Comparison of ENCODE assay signal across 10 cellular contexts in the genomic region with DNA sequence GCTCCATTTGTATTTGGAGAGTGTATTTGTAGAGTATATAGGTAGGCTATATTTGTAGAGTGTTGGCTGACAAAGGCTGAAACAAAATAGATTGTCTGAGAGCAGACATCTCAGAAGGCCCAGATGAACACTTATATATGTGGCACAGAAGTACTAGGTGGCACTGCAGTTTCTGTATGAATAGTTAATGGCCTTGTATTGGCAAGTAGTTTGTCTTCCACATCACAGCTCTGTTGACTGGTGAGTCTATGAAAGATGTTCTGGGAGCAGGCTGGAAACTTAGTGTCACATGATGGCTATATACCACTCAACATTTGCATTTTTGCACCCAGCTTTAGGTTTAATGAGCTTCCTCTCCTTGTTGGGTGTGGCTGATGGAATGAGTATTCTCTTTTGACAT. TPM values are rescaled to one million over a fixed set of nuclear protein-coding genes. Genes with fewer than 3 reads are reported as not detected.
A peak's percentile ranks its signal among the peaks of the same experiment; 100 is the strongest.
DNase-seq lines count a peak whose midpoint lies in the region; ATAC-seq and TF ChIP-seq lines count a peak whose summit lies in the region.
"Had no signal": no experiment of that assay in that cellular context is flagged by ENCODE, and none has a peak within 500 bp of the region (broad histone marks: within the 10 kb centered on the region; RNA-seq: fewer than 3 reads in every experiment).

No MANE protein-coding gene starts in this region.

- peaks cover 10% of the 10 kb centered on the region for H3K9me3 ChIP-seq in WERI-Rb-1 (ENCODE audit: severe bottlenecking)

- H3K4me1 Mint-ChIP-seq in glutamatergic neuron (ENCODE audit: low read depth, unreplicated experiment): peaks cover 50% of the 10 kb centered on the region

- H3K27ac Mint-ChIP-seq in glutamatergic neuron (ENCODE audit: unreplicated experiment): peak overlapping the region; percentile 70
- H3K27ac Mint-ChIP-seq: GM23338 had no signal

- H3K4me3 ChIP-seq in WERI-Rb-1 (ENCODE audit: low read depth, low read length): no peak overlapping the region
- H3K4me3 ChIP-seq: GM23338 had no signal

- H3K9me3 Mint-ChIP-seq in glutamatergic neuron (ENCODE audit: unreplicated experiment): peaks cover 30% of the 10 kb centered on the region

- TF ChIP-seq CTCF in glutamatergic neuron (IDR thresholded peaks at IDR 0.05; ENCODE audit: partially characterized antibody, unreplicated experiment): no peak
- no peak for TF ChIP-seq CTCF in WERI-Rb-1 (IDR thresholded peaks at IDR 0.05; ENCODE audit: low read depth, low read length)

- peaks cover 10% of the 10 kb centered on the region for H3K27me3 Mint-ChIP-seq in glutamatergic neuron (ENCODE audit: unreplicated experiment)

- H3K27ac ChIP-seq in WERI-Rb-1 (no peak overlapping the region; the same call in 1 of the 2 replicates), caudate nucleus (ENCODE audit: low read depth, low read length) (no peak overlapping the region)

- H3K4me3 Mint-ChIP-seq in glutamatergic neuron (ENCODE audit: unreplicated experiment): no peak overlapping the region
- H3K4me3 Mint-ChIP-seq: GM23338 had no signal

- peaks cover 18% of the 10 kb centered on the region for H3K36me3 Mint-ChIP-seq in glutamatergic neuron (ENCODE audit: unreplicated experiment)

- H3K27me3 ChIP-seq in WERI-Rb-1 (ENCODE audit: insufficient read depth, low read depth, severe bottlenecking): no peaks in the 10 kb centered on the region

- no peak for DNase-seq in glutamatergic neuron
- no peak for DNase-seq in WERI-Rb-1
- no peak for DNase-seq in DMS153 treated with DMSO at 0.1 percent for 48 hours (lab: John Stamatoyannopoulos, UW; ENCODE audit: unreplicated experiment)
- no peak for DNase-seq in caudate nucleus (lab: John Stamatoyannopoulos, UW)
- DNase-seq: kidney, NCI-H526 treated with DMSO at 0.1 percent for 48 hours had no signal

- H3K36me3 ChIP-seq in WERI-Rb-1: no peaks in the 10 kb centered on the region

- ATAC-seq in GM18870 (IDR thresholded peaks at IDR 0.05; ENCODE audit: unreplicated experiment): peak; percentile 63
- ATAC-seq in GM21619 (IDR thresholded peaks at IDR 0.05; ENCODE audit: unreplicated experiment): peak; percentile 37
- ATAC-seq in HG03432 (IDR thresholded peaks at IDR 0.05; ENCODE audit: unreplicated experiment): peak; percentile 56
- ATAC-seq: GM23338 had no signal

RNA-seq across cellular contexts. Expression of a gene that starts 51.9 kb away (rescaled TPM):
- total RNA-seq in glutamatergic neuron (ENCODE audit: unreplicated experiment): 219 TPM
